ENCODE assay signal across 15 cellular contexts in the genomic region with DNA sequence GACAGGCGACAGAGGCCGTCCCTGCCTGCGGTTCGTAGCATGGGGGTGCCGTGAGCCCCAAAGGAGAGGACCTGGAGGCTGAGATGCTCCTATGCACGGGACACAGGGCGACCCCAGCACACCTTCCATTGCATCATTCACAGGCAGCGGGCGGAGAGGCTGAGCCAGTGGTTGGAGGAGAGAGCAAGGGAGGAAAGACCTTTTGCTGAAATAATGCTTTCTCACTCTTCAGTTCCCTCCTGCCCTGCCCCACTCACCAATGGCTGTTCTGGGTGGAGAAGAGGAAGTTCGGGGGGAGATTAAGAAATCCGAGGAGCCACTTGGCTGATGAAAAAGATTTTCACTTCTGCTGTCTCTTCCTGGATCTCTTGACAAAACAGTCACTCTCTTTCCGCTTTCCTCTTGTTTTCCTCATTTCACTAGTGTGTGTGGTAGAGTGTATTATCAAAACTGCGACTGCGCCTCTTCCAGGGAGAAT. TPM values are rescaled to one million over a fixed set of nuclear protein-coding genes. Genes with fewer than 3 reads are reported as not detected.
DNase-seq lines count a peak whose midpoint lies in the region; ATAC-seq and TF ChIP-seq lines count a peak whose summit lies in the region.
"Had no signal": no experiment of that assay in that cellular context is flagged by ENCODE, and none has a peak within 500 bp of the region (broad histone marks: within the 10 kb centered on the region; RNA-seq: fewer than 3 reads in every experiment).

A gene with protein sequence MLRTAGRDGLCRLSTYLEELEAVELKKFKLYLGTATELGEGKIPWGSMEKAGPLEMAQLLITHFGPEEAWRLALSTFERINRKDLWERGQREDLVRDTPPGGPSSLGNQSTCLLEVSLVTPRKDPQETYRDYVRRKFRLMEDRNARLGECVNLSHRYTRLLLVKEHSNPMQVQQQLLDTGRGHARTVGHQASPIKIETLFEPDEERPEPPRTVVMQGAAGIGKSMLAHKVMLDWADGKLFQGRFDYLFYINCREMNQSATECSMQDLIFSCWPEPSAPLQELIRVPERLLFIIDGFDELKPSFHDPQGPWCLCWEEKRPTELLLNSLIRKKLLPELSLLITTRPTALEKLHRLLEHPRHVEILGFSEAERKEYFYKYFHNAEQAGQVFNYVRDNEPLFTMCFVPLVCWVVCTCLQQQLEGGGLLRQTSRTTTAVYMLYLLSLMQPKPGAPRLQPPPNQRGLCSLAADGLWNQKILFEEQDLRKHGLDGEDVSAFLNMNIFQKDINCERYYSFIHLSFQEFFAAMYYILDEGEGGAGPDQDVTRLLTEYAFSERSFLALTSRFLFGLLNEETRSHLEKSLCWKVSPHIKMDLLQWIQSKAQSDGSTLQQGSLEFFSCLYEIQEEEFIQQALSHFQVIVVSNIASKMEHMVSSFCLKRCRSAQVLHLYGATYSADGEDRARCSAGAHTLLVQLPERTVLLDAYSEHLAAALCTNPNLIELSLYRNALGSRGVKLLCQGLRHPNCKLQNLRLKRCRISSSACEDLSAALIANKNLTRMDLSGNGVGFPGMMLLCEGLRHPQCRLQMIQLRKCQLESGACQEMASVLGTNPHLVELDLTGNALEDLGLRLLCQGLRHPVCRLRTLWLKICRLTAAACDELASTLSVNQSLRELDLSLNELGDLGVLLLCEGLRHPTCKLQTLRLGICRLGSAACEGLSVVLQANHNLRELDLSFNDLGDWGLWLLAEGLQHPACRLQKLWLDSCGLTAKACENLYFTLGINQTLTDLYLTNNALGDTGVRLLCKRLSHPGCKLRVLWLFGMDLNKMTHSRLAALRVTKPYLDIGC (minus strand): TSS at position 181 of the 478 bp plus-strand sequence. CDS start 140 bp downstream, at position 41.

- peak within 1 kb of the TSS in 2 of 10 donors; percentile 17 to 49 for H3K4me3 ChIP-seq in heart right ventricle

- H3K27me3 ChIP-seq in heart right ventricle = peaks cover 0 to 29% (median 17%) of the 10 kb centered on the region in 7 donors

- no peaks in the 10 kb centered on the region for H3K9me3 ChIP-seq in heart right ventricle

- peak within 1 kb of the TSS in 1 of 10 donors; percentile 86 for H3K27ac ChIP-seq in heart right ventricle

- intact Hi-C loops in heart right ventricle (cut with DNase I) = no loop called here

- TF ChIP-seq CTCF in heart right ventricle (IDR thresholded peaks at IDR 0.05) = no peak
- no peak for TF ChIP-seq CTCF in omental fat pad (IDR thresholded peaks at IDR 0.05)

- DNase-seq in GDM1 (lab: John Stamatoyannopoulos, UW) = peak; percentile 50
- peak; percentile 92 for DNase-seq in OCI-M1 (lab: John Stamatoyannopoulos, UW)
- no peak for DNase-seq in heart right ventricle
- no peak for DNase-seq in omental fat pad (ENCODE audit: low spot score)
- no peak for DNase-seq in HPDE6-E6E7 (ENCODE audit: extremely low spot score)
- no peak for DNase-seq in iPS-NIHi7 (ENCODE audit: extremely low spot score)
- DNase-seq in NCI-H1105 (lab: John Stamatoyannopoulos, UW) = no peak
- DNase-seq: activated CD4-positive, alpha-beta T cell treated with anti-CD3 and anti-CD28 coated beads, Interleukin-2, amount 10 ng/mL, durations not matched to agents 24 days and 14 days; activated gamma-delta T cell; NCI-H1436; NCI-H69 had no signal

- H3K36me3 ChIP-seq in heart right ventricle = no peaks in the 10 kb centered on the region

- ATAC-seq in heart right ventricle (peak; percentile 50 to 80 (median 68)), omental fat pad (ENCODE audit: low FRiP score) (peak; percentile 48), GM19455 (IDR thresholded peaks at IDR 0.05; ENCODE audit: unreplicated experiment) (no peak)
- ATAC-seq: SK-N-SH treated with all-trans-retinoic acid at 6 μM for 48 hours had no signal

- WGBS in heart right ventricle, 2 donors = 59 to 73% methylated on average over 14 of the region's 14 CpGs

- H3K4me1 ChIP-seq in heart right ventricle = peaks cover 0 to 29% (median 0%) of the 10 kb centered on the region in 9 donors

RNA-seq across cellular contexts. Expression of the gene that starts here (rescaled TPM):
- total RNA-seq in heart right ventricle (1 to 10 TPM in 1 of 10 donors, under 1 TPM in 8, not detected in 1; 0.11 to 1.0 (median 0.28) TPM), omental fat pad (1 to 10 TPM in 3 of 4 donors, under 1 TPM in 1; 0.46 to 9.6 (median 1.6) TPM)
- polyA plus RNA-seq in heart right ventricle = under 1 TPM; 0.07 to 0.17 TPM
- total RNA-seq: activated CD4-positive, alpha-beta T cell treated with anti-CD3 and anti-CD28 coated beads, Interleukin-2, amount 10 ng/mL, durations not matched to agents 24 days and 14 days; bronchial epithelial cell; myocyte had no signal

Comparison
In these comparisons a context has a peak if more than half of its experiments do, and no peak if none do; other contexts are left out.
1. DNase-seq: peak in GDM1 (single experiment) and OCI-M1 (single experiment); none in heart right ventricle (0 of 2), omental fat pad (single experiment), HPDE6-E6E7 (single experiment), iPS-NIHi7 (single experiment) and NCI-H1105 (single experiment).